ENCODE assay signal across 34 cellular contexts in the genomic region with DNA sequence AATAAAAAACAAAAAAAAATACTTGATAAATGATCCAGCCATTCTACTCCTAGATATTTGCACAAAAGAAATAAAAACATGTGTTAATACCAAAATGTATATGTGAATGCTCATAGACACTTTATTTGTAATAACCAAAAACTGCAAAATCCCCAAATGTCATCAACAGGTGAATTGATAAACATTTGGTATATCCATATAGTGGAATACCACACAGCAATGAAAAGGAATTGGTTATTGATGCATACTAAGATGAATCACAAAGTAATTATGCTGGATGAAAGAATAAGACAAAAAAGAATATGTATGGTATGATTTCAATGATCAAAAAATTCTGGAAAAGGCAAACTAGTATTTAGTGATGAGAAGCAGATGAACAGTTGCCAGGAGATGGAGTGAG.
"Had no signal": no experiment of that assay in that cellular context is flagged by ENCODE, and none has a peak within 500 bp of the region (broad histone marks: within the 10 kb centered on the region; RNA-seq: fewer than 3 reads in every experiment).

No MANE protein-coding gene starts in this region.

- H3K36me3 ChIP-seq: MG63 had no signal

- H3K9me3 ChIP-seq: MG63 had no signal

- DNase-seq: Karpas-422, Kasumi-1, MG63, MM.1S, MV-4-11, NCI-H1048, NCI-H1092, NCI-H1092 treated with DMSO at 0.1 percent for 48 hours, NCI-H1105, NCI-H1105 treated with DMSO at 0.1 percent for 48 hours, NCI-H1417, NCI-H1417 treated with DMSO at 0.1 percent for 48 hours, NCI-H1436, NCI-H1436 treated with DMSO at 0.1 percent for 48 hours, NCI-H146, NCI-H1694, NCI-H1694 treated with DMSO at 0.1 percent for 48 hours, NCI-H187, NCI-H187 treated with DMSO at 0.1 percent for 48 hours, NCI-H1930, NCI-H2029, NCI-H2029 treated with DMSO at 0.1 percent for 48 hours, NCI-H2081, NCI-H2081 treated with DMSO at 0.1 percent for 48 hours, NCI-H2107, NCI-H2171, NCI-H2227 treated with DMSO at 0.1 percent for 48 hours, NCI-H226, NCI-H345, NCI-H446, NCI-H446 treated with DMSO at 0.1 percent for 48 hours, NCI-H510A, NCI-H510A treated with DMSO at 0.1 percent for 48 hours, NCI-H524 had no signal

- H3K27me3 ChIP-seq: MG63 had no signal

- H3K4me3 ChIP-seq: MG63 had no signal
